In the genomic region with DNA sequence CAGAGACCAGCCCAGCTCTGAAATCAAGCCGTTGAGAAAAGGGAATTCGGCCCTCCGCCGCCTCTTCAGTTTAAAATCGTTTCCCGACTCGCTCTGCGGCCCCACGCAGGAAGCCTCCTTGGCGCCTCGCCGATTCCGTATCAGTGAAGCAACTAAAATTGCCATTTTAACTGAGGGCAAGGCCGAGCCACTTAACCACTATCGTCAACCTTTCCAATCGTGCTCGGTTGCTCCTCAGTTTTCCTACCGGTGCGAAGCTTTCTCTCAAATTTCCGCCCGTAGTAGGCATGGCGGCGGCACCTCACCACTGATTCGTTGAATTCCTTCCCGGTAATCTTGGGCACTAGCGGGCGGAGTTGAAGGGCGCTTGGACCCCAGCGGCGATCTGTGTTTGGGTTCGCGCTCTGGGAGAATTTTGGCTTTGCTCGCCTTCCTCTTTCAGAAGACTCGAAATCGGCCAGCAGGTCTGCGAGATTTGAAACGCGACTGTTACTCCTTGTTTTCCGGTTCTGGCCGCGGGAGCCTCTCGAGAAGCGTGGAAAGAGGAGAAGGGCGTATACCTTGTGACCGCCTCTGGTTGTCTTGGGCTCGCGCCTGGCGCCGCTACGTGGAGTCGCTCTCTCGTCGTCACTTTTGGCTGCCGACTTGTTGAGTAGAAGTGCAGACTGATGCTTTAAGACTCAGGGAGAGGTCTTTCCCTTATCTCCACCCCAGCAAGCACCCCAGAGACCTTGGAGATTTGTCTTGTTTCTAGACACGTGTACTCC, we compare ENCODE assay signal across 1 cellular context.
TF ChIP-seq lines count a peak whose summit lies in the region.

A gene with protein sequence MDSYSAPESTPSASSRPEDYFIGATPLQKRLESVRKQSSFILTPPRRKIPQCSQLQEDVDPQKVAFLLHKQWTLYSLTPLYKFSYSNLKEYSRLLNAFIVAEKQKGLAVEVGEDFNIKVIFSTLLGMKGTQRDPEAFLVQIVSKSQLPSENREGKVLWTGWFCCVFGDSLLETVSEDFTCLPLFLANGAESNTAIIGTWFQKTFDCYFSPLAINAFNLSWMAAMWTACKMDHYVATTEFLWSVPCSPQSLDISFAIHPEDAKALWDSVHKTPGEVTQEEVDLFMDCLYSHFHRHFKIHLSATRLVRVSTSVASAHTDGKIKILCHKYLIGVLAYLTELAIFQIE (minus strand): TSS at position 569 of the 767 bp plus-strand sequence. CDS start 13,584 bp downstream, outside the sequence.
A gene with protein sequence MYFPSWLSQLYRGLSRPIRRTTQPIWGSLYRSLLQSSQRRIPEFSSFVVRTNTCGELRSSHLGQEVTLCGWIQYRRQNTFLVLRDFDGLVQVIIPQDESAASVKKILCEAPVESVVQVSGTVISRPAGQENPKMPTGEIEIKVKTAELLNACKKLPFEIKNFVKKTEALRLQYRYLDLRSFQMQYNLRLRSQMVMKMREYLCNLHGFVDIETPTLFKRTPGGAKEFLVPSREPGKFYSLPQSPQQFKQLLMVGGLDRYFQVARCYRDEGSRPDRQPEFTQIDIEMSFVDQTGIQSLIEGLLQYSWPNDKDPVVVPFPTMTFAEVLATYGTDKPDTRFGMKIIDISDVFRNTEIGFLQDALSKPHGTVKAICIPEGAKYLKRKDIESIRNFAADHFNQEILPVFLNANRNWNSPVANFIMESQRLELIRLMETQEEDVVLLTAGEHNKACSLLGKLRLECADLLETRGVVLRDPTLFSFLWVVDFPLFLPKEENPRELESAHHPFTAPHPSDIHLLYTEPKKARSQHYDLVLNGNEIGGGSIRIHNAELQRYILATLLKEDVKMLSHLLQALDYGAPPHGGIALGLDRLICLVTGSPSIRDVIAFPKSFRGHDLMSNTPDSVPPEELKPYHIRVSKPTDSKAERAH (plus strand): TSS at position 359 of the 767 bp plus-strand sequence. CDS start 557 bp downstream, outside the sequence.

TF ChIP-seq in K562, 482 proteins besides CTCF, POLR2A, EP300 and RAD21 (continued from another document and continues in another):
- TF ChIP-seq, protein P1, sequence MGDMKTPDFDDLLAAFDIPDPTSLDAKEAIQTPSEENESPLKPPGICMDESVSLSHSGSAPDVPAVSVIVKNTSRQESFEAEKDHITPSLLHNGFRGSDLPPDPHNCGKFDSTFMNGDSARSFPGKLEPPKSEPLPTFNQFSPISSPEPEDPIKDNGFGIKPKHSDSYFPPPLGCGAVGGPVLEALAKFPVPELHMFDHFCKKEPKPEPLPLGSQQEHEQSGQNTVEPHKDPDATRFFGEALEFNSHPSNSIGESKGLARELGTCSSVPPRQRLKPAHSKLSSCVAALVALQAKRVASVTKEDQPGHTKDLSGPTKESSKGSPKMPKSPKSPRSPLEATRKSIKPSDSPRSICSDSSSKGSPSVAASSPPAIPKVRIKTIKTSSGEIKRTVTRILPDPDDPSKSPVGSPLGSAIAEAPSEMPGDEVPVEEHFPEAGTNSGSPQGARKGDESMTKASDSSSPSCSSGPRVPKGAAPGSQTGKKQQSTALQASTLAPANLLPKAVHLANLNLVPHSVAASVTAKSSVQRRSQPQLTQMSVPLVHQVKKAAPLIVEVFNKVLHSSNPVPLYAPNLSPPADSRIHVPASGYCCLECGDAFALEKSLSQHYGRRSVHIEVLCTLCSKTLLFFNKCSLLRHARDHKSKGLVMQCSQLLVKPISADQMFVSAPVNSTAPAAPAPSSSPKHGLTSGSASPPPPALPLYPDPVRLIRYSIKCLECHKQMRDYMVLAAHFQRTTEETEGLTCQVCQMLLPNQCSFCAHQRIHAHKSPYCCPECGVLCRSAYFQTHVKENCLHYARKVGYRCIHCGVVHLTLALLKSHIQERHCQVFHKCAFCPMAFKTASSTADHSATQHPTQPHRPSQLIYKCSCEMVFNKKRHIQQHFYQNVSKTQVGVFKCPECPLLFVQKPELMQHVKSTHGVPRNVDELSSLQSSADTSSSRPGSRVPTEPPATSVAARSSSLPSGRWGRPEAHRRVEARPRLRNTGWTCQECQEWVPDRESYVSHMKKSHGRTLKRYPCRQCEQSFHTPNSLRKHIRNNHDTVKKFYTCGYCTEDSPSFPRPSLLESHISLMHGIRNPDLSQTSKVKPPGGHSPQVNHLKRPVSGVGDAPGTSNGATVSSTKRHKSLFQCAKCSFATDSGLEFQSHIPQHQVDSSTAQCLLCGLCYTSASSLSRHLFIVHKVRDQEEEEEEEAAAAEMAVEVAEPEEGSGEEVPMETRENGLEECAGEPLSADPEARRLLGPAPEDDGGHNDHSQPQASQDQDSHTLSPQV (IDR thresholded peaks at IDR 0.05) = peak; percentile 42; the same call in 1 of the 2 replicates
- TF ChIP-seq ELF1 (tag; IDR thresholded peaks at IDR 0.05) (peak; percentile 99), EGR1 (conservative IDR thresholded peaks at IDR 0.05) (no peak), OTX1 (CRISPR knock-in tag; IDR thresholded peaks at IDR 0.05) (peak; percentile 26; the same call in 1 of the 2 replicates), ZNF41 (CRISPR knock-in tag; conservative IDR thresholded peaks at IDR 0.05) (no peak), SMC3 (conservative IDR thresholded peaks at IDR 0.05; ENCODE audit: insufficient read depth, low read depth, low read length) (no peak), E2F3 (CRISPR knock-in tag; IDR thresholded peaks at IDR 0.05) (0 out of 2 replicates have a peak, but pooled peaks have one; percentile 58), SRSF9 (IDR thresholded peaks at IDR 0.05; ENCODE audit: borderline replicate concordance, low read depth, low read length) (no peak), RBFOX2 (IDR thresholded peaks at IDR 0.05; ENCODE audit: low read depth, low read length) (peak; percentile 96), EP400 (IDR thresholded peaks at IDR 0.05) (peak; percentile 99), ZNF75A (CRISPR knock-in tag; IDR thresholded peaks at IDR 0.05) (no peak), GATA2 (CRISPR knock-in tag; IDR thresholded peaks at IDR 0.05) (0 out of 2 replicates have a peak, but pooled peaks have one; percentile 63), C11orf30 (IDR thresholded peaks at IDR 0.05; ENCODE audit: low read depth) (peak; percentile 93), MCM2 (IDR thresholded peaks at IDR 0.05; ENCODE audit: low read depth) (no peak), CREBBP (IDR thresholded peaks at IDR 0.05; ENCODE audit: low read depth, low read length) (no peak), PTRF (tag; IDR thresholded peaks at IDR 0.05) (no peak)
- TF ChIP-seq, protein P2, sequence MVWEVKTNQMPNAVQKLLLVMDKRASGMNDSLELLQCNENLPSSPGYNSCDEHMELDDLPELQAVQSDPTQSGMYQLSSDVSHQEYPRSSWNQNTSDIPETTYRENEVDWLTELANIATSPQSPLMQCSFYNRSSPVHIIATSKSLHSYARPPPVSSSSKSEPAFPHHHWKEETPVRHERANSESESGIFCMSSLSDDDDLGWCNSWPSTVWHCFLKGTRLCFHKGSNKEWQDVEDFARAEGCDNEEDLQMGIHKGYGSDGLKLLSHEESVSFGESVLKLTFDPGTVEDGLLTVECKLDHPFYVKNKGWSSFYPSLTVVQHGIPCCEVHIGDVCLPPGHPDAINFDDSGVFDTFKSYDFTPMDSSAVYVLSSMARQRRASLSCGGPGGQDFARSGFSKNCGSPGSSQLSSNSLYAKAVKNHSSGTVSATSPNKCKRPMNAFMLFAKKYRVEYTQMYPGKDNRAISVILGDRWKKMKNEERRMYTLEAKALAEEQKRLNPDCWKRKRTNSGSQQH (CRISPR knock-in tag; IDR thresholded peaks at IDR 0.05) = no peak
- TF ChIP-seq, protein P3, sequence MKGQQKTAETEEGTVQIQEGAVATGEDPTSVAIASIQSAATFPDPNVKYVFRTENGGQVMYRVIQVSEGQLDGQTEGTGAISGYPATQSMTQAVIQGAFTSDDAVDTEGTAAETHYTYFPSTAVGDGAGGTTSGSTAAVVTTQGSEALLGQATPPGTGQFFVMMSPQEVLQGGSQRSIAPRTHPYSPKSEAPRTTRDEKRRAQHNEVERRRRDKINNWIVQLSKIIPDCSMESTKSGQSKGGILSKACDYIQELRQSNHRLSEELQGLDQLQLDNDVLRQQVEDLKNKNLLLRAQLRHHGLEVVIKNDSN (CRISPR knock-in tag; IDR thresholded peaks at IDR 0.05) = peak; percentile 41; the same call in 1 of the 2 replicates
- TF ChIP-seq, protein P4, sequence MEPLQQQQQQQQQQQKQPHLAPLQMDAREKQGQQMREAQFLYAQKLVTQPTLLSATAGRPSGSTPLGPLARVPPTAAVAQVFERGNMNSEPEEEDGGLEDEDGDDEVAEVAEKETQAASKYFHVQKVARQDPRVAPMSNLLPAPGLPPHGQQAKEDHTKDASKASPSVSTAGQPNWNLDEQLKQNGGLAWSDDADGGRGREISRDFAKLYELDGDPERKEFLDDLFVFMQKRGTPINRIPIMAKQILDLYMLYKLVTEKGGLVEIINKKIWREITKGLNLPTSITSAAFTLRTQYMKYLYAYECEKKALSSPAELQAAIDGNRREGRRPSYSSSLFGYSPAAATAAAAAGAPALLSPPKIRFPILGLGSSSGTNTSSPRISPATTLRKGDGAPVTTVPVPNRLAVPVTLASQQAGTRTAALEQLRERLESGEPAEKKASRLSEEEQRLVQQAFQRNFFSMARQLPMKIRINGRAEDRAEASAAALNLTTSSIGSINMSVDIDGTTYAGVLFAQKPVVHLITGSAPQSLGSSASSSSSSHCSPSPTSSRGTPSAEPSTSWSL (CRISPR knock-in tag; IDR thresholded peaks at IDR 0.05; ENCODE audit: borderline replicate concordance) = no peak
- TF ChIP-seq, protein P5, sequence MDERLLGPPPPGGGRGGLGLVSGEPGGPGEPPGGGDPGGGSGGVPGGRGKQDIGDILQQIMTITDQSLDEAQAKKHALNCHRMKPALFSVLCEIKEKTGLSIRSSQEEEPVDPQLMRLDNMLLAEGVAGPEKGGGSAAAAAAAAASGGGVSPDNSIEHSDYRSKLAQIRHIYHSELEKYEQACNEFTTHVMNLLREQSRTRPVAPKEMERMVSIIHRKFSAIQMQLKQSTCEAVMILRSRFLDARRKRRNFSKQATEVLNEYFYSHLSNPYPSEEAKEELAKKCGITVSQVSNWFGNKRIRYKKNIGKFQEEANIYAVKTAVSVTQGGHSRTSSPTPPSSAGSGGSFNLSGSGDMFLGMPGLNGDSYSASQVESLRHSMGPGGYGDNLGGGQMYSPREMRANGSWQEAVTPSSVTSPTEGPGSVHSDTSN (CRISPR knock-in tag; IDR thresholded peaks at IDR 0.05; ENCODE audit: low read depth) = no peak
- TF ChIP-seq, protein P5 (tag; conservative IDR thresholded peaks at IDR 0.05; ENCODE audit: low read depth) = peak; percentile 52
- TF ChIP-seq, protein P6, sequence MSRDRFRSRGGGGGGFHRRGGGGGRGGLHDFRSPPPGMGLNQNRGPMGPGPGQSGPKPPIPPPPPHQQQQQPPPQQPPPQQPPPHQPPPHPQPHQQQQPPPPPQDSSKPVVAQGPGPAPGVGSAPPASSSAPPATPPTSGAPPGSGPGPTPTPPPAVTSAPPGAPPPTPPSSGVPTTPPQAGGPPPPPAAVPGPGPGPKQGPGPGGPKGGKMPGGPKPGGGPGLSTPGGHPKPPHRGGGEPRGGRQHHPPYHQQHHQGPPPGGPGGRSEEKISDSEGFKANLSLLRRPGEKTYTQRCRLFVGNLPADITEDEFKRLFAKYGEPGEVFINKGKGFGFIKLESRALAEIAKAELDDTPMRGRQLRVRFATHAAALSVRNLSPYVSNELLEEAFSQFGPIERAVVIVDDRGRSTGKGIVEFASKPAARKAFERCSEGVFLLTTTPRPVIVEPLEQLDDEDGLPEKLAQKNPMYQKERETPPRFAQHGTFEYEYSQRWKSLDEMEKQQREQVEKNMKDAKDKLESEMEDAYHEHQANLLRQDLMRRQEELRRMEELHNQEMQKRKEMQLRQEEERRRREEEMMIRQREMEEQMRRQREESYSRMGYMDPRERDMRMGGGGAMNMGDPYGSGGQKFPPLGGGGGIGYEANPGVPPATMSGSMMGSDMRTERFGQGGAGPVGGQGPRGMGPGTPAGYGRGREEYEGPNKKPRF (IDR thresholded peaks at IDR 0.05; ENCODE audit: low read depth, low read length) = no peak
- TF ChIP-seq, protein P7, sequence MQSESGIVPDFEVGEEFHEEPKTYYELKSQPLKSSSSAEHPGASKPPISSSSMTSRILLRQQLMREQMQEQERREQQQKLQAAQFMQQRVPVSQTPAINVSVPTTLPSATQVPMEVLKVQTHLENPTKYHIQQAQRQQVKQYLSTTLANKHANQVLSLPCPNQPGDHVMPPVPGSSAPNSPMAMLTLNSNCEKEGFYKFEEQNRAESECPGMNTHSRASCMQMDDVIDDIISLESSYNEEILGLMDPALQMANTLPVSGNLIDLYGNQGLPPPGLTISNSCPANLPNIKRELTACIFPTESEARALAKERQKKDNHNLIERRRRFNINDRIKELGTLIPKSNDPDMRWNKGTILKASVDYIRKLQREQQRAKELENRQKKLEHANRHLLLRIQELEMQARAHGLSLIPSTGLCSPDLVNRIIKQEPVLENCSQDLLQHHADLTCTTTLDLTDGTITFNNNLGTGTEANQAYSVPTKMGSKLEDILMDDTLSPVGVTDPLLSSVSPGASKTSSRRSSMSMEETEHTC (IDR thresholded peaks at IDR 0.05) = peak; percentile 82; the same call in 1 of the 2 replicates
- TF ChIP-seq, protein P8, sequence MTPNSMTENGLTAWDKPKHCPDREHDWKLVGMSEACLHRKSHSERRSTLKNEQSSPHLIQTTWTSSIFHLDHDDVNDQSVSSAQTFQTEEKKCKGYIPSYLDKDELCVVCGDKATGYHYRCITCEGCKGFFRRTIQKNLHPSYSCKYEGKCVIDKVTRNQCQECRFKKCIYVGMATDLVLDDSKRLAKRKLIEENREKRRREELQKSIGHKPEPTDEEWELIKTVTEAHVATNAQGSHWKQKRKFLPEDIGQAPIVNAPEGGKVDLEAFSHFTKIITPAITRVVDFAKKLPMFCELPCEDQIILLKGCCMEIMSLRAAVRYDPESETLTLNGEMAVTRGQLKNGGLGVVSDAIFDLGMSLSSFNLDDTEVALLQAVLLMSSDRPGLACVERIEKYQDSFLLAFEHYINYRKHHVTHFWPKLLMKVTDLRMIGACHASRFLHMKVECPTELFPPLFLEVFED (CRISPR knock-in tag; conservative IDR thresholded peaks at IDR 0.05) = no peak
